Comparison of ENCODE assay signal across 26 cellular contexts in genomic region chr18:49111191-49111988, GRCh38.
DNase-seq lines count a peak whose midpoint lies in the region; FAIRE-seq and TF ChIP-seq lines count a peak whose summit lies in the region.
"Had no signal": no experiment of that assay in that cellular context is flagged by ENCODE, and none has a peak within 500 bp of the region (broad histone marks: within the 10 kb centered on the region; RNA-seq: fewer than 3 reads in every experiment).

No MANE protein-coding gene starts in this region.

- H3K4me1 Mint-ChIP-seq in astrocyte (ENCODE audit: low read depth, unreplicated experiment), result peaks cover 25% of the 10 kb centered on the region
- peaks cover 4% of the 10 kb centered on the region for H3K4me1 Mint-ChIP-seq in activated naive CD4-positive, alpha-beta T cell treated with anti-CD3 and anti-CD28 coated beads, Interleukin-2, amount 10 ng/mL, durations not matched to agents 7 days and 5 days

- H3K9me3 Mint-ChIP-seq in astrocyte (ENCODE audit: unreplicated experiment), result peaks cover 12% of the 10 kb centered on the region
- peaks cover 7% of the 10 kb centered on the region for H3K9me3 Mint-ChIP-seq in activated naive CD4-positive, alpha-beta T cell treated with anti-CD3 and anti-CD28 coated beads, Interleukin-2, amount 10 ng/mL, durations not matched to agents 7 days and 5 days

- TF ChIP-seq POLR2A in spleen (IDR thresholded peaks at IDR 0.05) (no peak), transverse colon (IDR thresholded peaks at IDR 0.05) (no peak)

- no peak overlapping the region for H2AFZ ChIP-seq in astrocyte (ENCODE audit: low read depth, low read length)

- H3K9me3 ChIP-seq in astrocyte (ENCODE audit: insufficient read depth, low read depth, low read length) (no peaks in the 10 kb centered on the region), spleen (peaks cover 0 to 4% (median 0%) of the 10 kb centered on the region in 8 donors), transverse colon (no peaks in the 10 kb centered on the region)
- H3K9me3 ChIP-seq: gastroesophageal sphincter, neutrophil, prostate gland, tibial nerve had no signal

- H3K27ac Mint-ChIP-seq in astrocyte (ENCODE audit: unreplicated experiment), result peak overlapping the region; percentile 81
- no peak overlapping the region for H3K27ac Mint-ChIP-seq in activated naive CD4-positive, alpha-beta T cell treated with anti-CD3 and anti-CD28 coated beads, Interleukin-2, amount 10 ng/mL, durations not matched to agents 7 days and 5 days
- H3K27ac Mint-ChIP-seq: activated naive CD4-positive, alpha-beta T cell treated with anti-CD3 and anti-CD28 coated beads, Interleukin-2, amount 50 U/mL, for 72 hours; activated T-helper 1 cell treated with anti-CD3 and anti-CD28 coated beads, Interleukin-12 subunit alpha, Interleukin-12 subunit beta, Interleukin-2, Interleukin-4 antibody, amounts not matched to agents 30 ng/mL and 10 ng/mL and 1 ng/mL, durations not matched to agents 14 hours and 24 hours and 36 hours; stimulated activated naive CD8-positive, alpha-beta T cell treated with anti-CD3 and anti-CD28 coated beads, Interleukin-15, Interleukin-2, amounts not matched to agents 100 ng/mL and 50 ng/mL, for 24 hours had no signal

- 84 to 92% (median 86%) methylated on average over 5 of the region's 5 CpGs for WGBS in spleen, 5 donors
- 87 to 96% methylated on average over 4 of the region's 5 CpGs for WGBS in transverse colon (ENCODE audit: low coverage in 1 of 2), 2 donors

- no peaks in the 10 kb centered on the region for H3K79me2 ChIP-seq in astrocyte (ENCODE audit: insufficient read depth, low read length)

- H3K36me3 ChIP-seq in astrocyte (ENCODE audit: insufficient read depth, low read length) (no peaks in the 10 kb centered on the region), spleen (peaks cover 0 to 40% (median 2%) of the 10 kb centered on the region in 6 donors), transverse colon (no peaks in the 10 kb centered on the region)
- H3K36me3 ChIP-seq: prostate gland had no signal

- no peaks in the 10 kb centered on the region for H4K20me1 ChIP-seq in astrocyte (ENCODE audit: insufficient read depth, low read length)

- intact Hi-C loops in spleen (cut with DNase I; ENCODE audit: low total_unique reads), result no loop called here
- intact Hi-C loops in transverse colon (cut with DNase I; ENCODE audit: low total_unique reads), result no loop called here

- H3K27me3 ChIP-seq in astrocyte (ENCODE audit: insufficient read depth, low read length) (no peaks in the 10 kb centered on the region), spleen (replicated peaks in 1 of 7) (no peaks in the 10 kb centered on the region), transverse colon (no peaks in the 10 kb centered on the region)
- H3K27me3 ChIP-seq: gastroesophageal sphincter, neutrophil, tibial nerve had no signal

- in situ Hi-C loops in transverse colon (cut with MboI; ENCODE audit: low pct_ligation_motif_present in 1 of 4, low pct_unique_long_range_greater_than_20kb in 1 of 4, low sequenced_read_pairs in 3 of 4), result no loop called here

- no peak for TF ChIP-seq CTCF in astrocyte (IDR thresholded peaks at IDR 0.05; ENCODE audit: insufficient read depth, low read depth, low read length)
- TF ChIP-seq CTCF in spleen (IDR thresholded peaks at IDR 0.05 in 8 of 11, conservative IDR thresholded peaks at IDR 0.05 in 3 of 11), result no peak
- TF ChIP-seq CTCF in transverse colon (IDR thresholded peaks at IDR 0.05), result no peak

- H3K4me1 ChIP-seq in astrocyte (ENCODE audit: insufficient read depth, low read length), result no peaks in the 10 kb centered on the region
- no peaks in the 10 kb centered on the region for H3K4me1 ChIP-seq in spleen
- no peaks in the 10 kb centered on the region for H3K4me1 ChIP-seq in transverse colon
- H3K4me1 ChIP-seq: gastroesophageal sphincter, prostate gland, tibial nerve had no signal

- no peak overlapping the region for H3K4me2 ChIP-seq in astrocyte (ENCODE audit: low read length)

- H3K27ac ChIP-seq in astrocyte (ENCODE audit: low read depth, low read length), result no peak overlapping the region
- no peak overlapping the region for H3K27ac ChIP-seq in spleen
- no peak overlapping the region for H3K27ac ChIP-seq in transverse colon
- H3K27ac ChIP-seq: gastroesophageal sphincter, neutrophil, prostate gland, tibial nerve had no signal

- no peak overlapping the region for H3K9ac ChIP-seq in astrocyte (ENCODE audit: low read length)

- DNase-seq in GM04504 (ENCODE audit: low read depth) (peak; percentile 42), HT1080 (ENCODE audit: low read depth) (peak; percentile 15), astrocyte (ENCODE audit: low read depth) (peak; percentile 74), kidney tubule cell (ENCODE audit: low spot score) (peak; percentile 6), spleen (no peak), transverse colon (no peak), NCI-H524 treated with DMSO at 0.1 percent for 48 hours (lab: John Stamatoyannopoulos, UW) (no peak)
- no peak for DNase-seq in activated naive CD4-positive, alpha-beta T cell treated with anti-CD3 and anti-CD28 coated beads, Interleukin-2, amount 10 ng/mL, durations not matched to agents 7 days and 5 days
- DNase-seq: activated CD4-positive, alpha-beta T cell treated with anti-CD3 and anti-CD28 coated beads for 4 hours; CD4-positive, alpha-beta memory T cell; cerebellar nuclear complex; effector CD4-positive, alpha-beta T cell; NCI-H1694; NCI-H82; OCI-M1; SHP77; stimulated activated CD4-positive, alpha-beta T cell treated with anti-CD3 and anti-CD28 coated beads, Interleukin-4, amount 100 ng/mL, for 24 hours had no signal

- H3K27me3 Mint-ChIP-seq in astrocyte (ENCODE audit: low read depth, unreplicated experiment), result no peaks in the 10 kb centered on the region
- no peaks in the 10 kb centered on the region for H3K27me3 Mint-ChIP-seq in activated naive CD4-positive, alpha-beta T cell treated with anti-CD3 and anti-CD28 coated beads, Interleukin-2, amount 10 ng/mL, durations not matched to agents 7 days and 5 days
- H3K27me3 Mint-ChIP-seq: CD4-positive, alpha-beta memory T cell; stimulated activated naive CD8-positive, alpha-beta T cell treated with anti-CD3 and anti-CD28 coated beads, Interleukin-15, Interleukin-2, amounts not matched to agents 100 ng/mL and 50 ng/mL, for 24 hours had no signal

- no peak for TF ChIP-seq EP300 in transverse colon (IDR thresholded peaks at IDR 0.05; ENCODE audit: low read depth)

- H3K4me3 ChIP-seq in astrocyte (ENCODE audit: insufficient read depth, low read depth, low read length) (no peak overlapping the region), spleen (no peak overlapping the region), transverse colon (no peak overlapping the region)
- H3K4me3 ChIP-seq: gastroesophageal sphincter, lung, prostate gland, tibial nerve had no signal

- FAIRE-seq in astrocyte (lab: Jason Lieb, UNC), result no peak
- FAIRE-seq: kidney had no signal

- peaks cover 15% of the 10 kb centered on the region for H3K36me3 Mint-ChIP-seq in astrocyte (ENCODE audit: low read depth, unreplicated experiment)
- H3K36me3 Mint-ChIP-seq in activated naive CD4-positive, alpha-beta T cell treated with anti-CD3 and anti-CD28 coated beads, Interleukin-2, amount 10 ng/mL, durations not matched to agents 7 days and 5 days, result peaks cover 24% of the 10 kb centered on the region

- CTCF ChIA-PET in activated naive CD4-positive, alpha-beta T cell treated with anti-CD3 and anti-CD28 coated beads, Interleukin-2, amount 10 ng/mL, durations not matched to agents 7 days and 5 days (lab: Charles Lee), result no interaction called here

- H3K4me3 Mint-ChIP-seq in astrocyte (ENCODE audit: unreplicated experiment), result peak overlapping the region; percentile 12
- H3K4me3 Mint-ChIP-seq in activated naive CD4-positive, alpha-beta T cell treated with anti-CD3 and anti-CD28 coated beads, Interleukin-2, amount 10 ng/mL, durations not matched to agents 7 days and 5 days, result no peak overlapping the region
- H3K4me3 Mint-ChIP-seq: activated T-helper 1 cell treated with anti-CD3 and anti-CD28 coated beads, Interleukin-12 subunit alpha, Interleukin-12 subunit beta, Interleukin-2, Interleukin-4 antibody, amounts not matched to agents 30 ng/mL and 10 ng/mL and 1 ng/mL, durations not matched to agents 14 hours and 24 hours and 36 hours; stimulated activated naive CD8-positive, alpha-beta T cell treated with anti-CD3 and anti-CD28 coated beads, Interleukin-15, Interleukin-2, amounts not matched to agents 100 ng/mL and 50 ng/mL, for 24 hours had no signal

Comparison
In these comparisons a context has a peak if more than half of its experiments do, and no peak if none do; other contexts are left out.
1. DNase-seq: peak in GM04504 (single experiment), HT1080 (single experiment), astrocyte (single experiment) and kidney tubule cell (single experiment); none in spleen (single experiment), activated naive CD4-positive, alpha-beta T cell treated with anti-CD3 and anti-CD28 coated beads, Interleukin-2, amount 10 ng/mL, durations not matched to agents 7 days and 5 days (single experiment), transverse colon (single experiment) and NCI-H524 treated with DMSO at 0.1 percent for 48 hours (single experiment).